8 cellular contexts compared by ENCODE assay signal in the genomic region with DNA sequence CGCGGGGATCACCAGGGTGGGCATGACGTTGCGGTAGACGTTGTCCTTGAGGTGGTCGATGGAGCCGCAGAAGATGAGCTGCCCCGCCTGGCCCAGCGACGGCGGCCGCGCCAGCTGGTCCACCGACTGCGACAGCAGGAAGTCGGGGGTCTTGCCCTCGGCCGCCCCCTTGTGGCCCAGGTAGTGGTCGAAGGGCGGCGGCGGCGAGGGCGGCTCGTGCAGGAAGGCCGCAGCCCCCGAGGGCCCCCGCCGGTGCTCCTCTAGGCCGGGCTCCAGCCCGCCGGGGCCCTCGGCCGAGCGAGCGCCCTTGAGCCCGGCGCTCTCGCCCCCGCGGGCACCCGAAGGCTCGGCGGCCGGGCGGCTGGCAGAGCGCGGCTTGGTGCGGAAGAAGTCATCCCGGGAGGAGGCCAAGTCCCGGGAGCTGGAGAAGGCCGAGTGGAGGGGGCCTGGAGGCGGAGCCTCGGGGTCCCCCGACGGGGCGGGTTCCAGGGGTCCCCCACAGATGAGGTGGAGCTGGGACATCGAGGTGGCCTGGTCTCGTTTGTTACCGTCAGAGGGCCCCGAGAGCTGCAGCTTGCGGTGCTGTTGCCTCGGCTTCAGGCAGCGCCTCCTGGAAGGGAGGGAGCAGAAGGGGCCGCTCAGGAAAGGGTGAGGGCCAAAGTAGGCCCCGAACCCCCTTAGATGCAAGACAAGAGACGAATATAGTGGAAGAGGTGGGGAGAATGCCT. TPM values are rescaled to one million over a fixed set of nuclear protein-coding genes. Genes with fewer than 3 reads are reported as not detected.
DNase-seq lines count a peak whose midpoint lies in the region; ATAC-seq and TF ChIP-seq lines count a peak whose summit lies in the region.

No MANE protein-coding gene starts in this region.

- whole genome bisulfite sequencing in spleen, 5 donors, result 39 to 69% (median 49%) methylated on average over 43 to 67 of the region's 67 CpGs

- peak in 7 of 11 experiments; percentile 11 to 69 (median 58) for TF ChIP-seq CTCF in spleen (IDR thresholded peaks at IDR 0.05 in 8 of 11, conservative IDR thresholded peaks at IDR 0.05 in 3 of 11)

- H3K27ac ChIP-seq in spleen, result no peak overlapping the region

- intact Hi-C loops in spleen (cut with DNase I; ENCODE audit: low total_unique reads), result no loop called here

- peaks cover 0 to 7% (median 0%) of the 10 kb centered on the region in 7 donors for H3K27me3 ChIP-seq in spleen (replicated peaks in 1 of 7)

- no peaks in the 10 kb centered on the region for H3K9me3 ChIP-seq in spleen

- peaks cover 0 to 39% (median 35%) of the 10 kb centered on the region in 6 donors for H3K36me3 ChIP-seq in spleen

- peaks cover 0 to 41% (median 24%) of the 10 kb centered on the region in 6 donors for H3K4me1 ChIP-seq in spleen

- ATAC-seq in HG03520 (IDR thresholded peaks at IDR 0.05; ENCODE audit: unreplicated experiment) (no peak), HG02938 (IDR thresholded peaks at IDR 0.05; ENCODE audit: unreplicated experiment) (no peak)

- peak overlapping the region in 7 of 8 donors; percentile 16 to 71 (median 36) for H3K4me3 ChIP-seq in spleen

- no peak for TF ChIP-seq POLR2A in spleen (IDR thresholded peaks at IDR 0.05)

- peak; percentile 59 for DNase-seq in GM19238 (ENCODE audit: insufficient read length, low spot score)
- peak; percentile 57 for DNase-seq in activated CD4-positive, alpha-beta T cell treated with anti-CD3 and anti-CD28 coated beads, Interleukin-2, amount 50 U/mL, for 1 hour
- DNase-seq in epidermal melanocyte (ENCODE audit: insufficient read length, low spot score), result peak; percentile 20
- peak; percentile 90 for DNase-seq in spleen
- DNase-seq in occipital lobe (lab: John Stamatoyannopoulos, UW), result no peak
- DNase-seq in SW480 (ENCODE audit: low spot score), result no peak

RNA-seq across cellular contexts. Expression of a gene that starts 8.9 kb away (rescaled TPM):
- total RNA-seq in spleen (1 to 10 TPM in 2 of 7 donors, under 1 TPM in 5; 0.60 to 2.5 (median 0.69) TPM), occipital lobe (60.8 TPM)
- under 1 TPM; 0.11 to 0.42 (median 0.33) TPM for polyA plus RNA-seq in spleen

RNA-seq across cellular contexts. Expression of a gene that starts 9.6 kb away (rescaled TPM):
- total RNA-seq in spleen (100 to 1,000 TPM; 503 to 896 (median 579) TPM), occipital lobe (32.3 TPM)
- 100 to 1,000 TPM; 135 to 237 (median 166) TPM for polyA plus RNA-seq in spleen

RNA-seq across cellular contexts. Expression of a gene that starts 30.1 kb away (rescaled TPM):
- total RNA-seq in spleen (100 to 1,000 TPM in 4 of 7 donors, 10 to 100 TPM in 3; 76.1 to 214 (median 104) TPM), occipital lobe (22.5 TPM)
- 100 to 1,000 TPM; 101 to 204 (median 132) TPM for polyA plus RNA-seq in spleen

RNA-seq across cellular contexts. Expression of a gene that starts 34.7 kb away (rescaled TPM):
- total RNA-seq in spleen, result 10 to 100 TPM; 11.3 to 36.7 (median 23.7) TPM
- 1 to 10 TPM in 2 of 3 donors, under 1 TPM in 1; 0.93 to 2.3 (median 1.7) TPM for polyA plus RNA-seq in spleen
- 0.78 TPM for total RNA-seq in occipital lobe

RNA-seq across cellular contexts. Expression of a gene that starts 46.3 kb away (rescaled TPM):
- 10 to 100 TPM in 1 of 7 donors, 1 to 10 TPM in 5, under 1 TPM in 1; 0.95 to 12.5 (median 2.0) TPM for total RNA-seq in spleen
- 10 to 100 TPM in 1 of 3 donors, 1 to 10 TPM in 1, under 1 TPM in 1; 0.48 to 14.6 (median 1.2) TPM for polyA plus RNA-seq in spleen
- 79.1 TPM for total RNA-seq in occipital lobe

Comparison
In these comparisons a context has a peak if more than half of its experiments do, and no peak if none do; other contexts are left out.
1. DNase-seq: peak in GM19238 (single experiment), activated CD4-positive, alpha-beta T cell treated with anti-CD3 and anti-CD28 coated beads, Interleukin-2, amount 50 U/mL, for 1 hour (single experiment), epidermal melanocyte (single experiment) and spleen (single experiment); none in occipital lobe (single experiment) and SW480 (single experiment).
2. RNA of a gene that starts 8.9 kb away (total RNA-seq): 60.8 TPM in occipital lobe (single experiment); 0.60 to 2.5 TPM in spleen; every median in the first group is over 10 times any median in the second.
3. RNA of a gene that starts 9.6 kb away (total RNA-seq): 503 to 896 TPM in spleen; 32.3 TPM in occipital lobe (single experiment); every median in the first group is over 10 times any median in the second.